In the genomic region with DNA sequence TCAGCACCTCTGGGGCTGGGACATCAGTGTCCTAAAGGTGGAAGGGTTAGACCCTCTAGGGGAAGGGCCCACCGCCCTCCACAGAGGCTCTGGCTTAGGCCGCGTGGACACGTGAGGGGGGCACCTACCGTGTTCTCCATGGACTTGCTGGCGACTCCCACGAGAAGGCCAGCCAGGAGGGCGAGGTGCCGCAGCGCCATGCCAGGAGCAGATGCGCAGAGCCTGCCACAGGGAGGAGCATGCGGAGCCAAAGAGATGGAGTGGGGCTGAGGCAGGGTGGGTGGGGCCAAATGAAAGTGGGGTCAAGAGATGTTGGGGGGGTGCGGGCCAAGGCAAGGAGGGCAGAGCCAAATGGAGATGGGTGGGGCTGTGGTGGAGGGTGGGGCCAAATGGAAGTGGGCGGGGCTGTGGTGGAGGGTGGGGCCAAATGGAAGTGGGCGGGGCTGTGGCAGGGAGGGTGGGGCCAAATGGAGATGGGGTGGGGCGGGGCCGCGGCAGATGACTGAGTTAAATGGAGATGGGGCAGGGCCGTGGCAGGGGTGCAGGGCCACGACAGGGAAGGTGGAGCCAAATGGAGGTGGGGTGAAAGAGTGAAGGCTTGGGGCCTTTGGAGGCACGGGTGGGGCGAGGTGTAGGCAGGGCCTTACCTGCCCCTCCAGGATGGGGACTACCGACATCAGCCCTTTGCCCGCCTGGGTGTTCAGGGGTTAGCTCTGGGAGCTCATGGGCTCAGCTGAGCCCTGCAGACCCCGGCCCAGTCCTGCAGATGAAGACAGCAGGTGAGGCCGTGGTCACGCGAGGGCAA, we compare ENCODE assay signal across 17 cellular contexts. TPM values are rescaled to one million over a fixed set of nuclear protein-coding genes. Genes with fewer than 3 reads are reported as not detected.
DNase-seq lines count a peak whose midpoint lies in the region; ATAC-seq and TF ChIP-seq lines count a peak whose summit lies in the region.
"Had no signal": no experiment of that assay in that cellular context is flagged by ENCODE, and none has a peak within 500 bp of the region (broad histone marks: within the 10 kb centered on the region; RNA-seq: fewer than 3 reads in every experiment).

No MANE protein-coding gene starts in this region.

- no peak overlapping the region for H2BK15ac ChIP-seq in IMR-90 (ENCODE audit: low read depth, low read length)

- H3K36me3 ChIP-seq in IMR-90 (ENCODE audit: control insufficient read depth, insufficient read depth, low read length): no peaks in the 10 kb centered on the region
- H3K36me3 ChIP-seq: left lung had no signal

- no peaks in the 10 kb centered on the region for H3K9me3 Mint-ChIP-seq in activated T-cell treated with anti-CD3 and anti-CD28 coated beads, Interleukin-2, amount 50 U/mL, for 4 hours
- peaks cover 0 to 4% of the 10 kb centered on the region in 2 donors for H3K9me3 Mint-ChIP-seq in stimulated activated naive CD8-positive, alpha-beta T cell treated with anti-CD3 and anti-CD28 coated beads, Interleukin-15, amount 100 ng/mL, for 72 hours
- H3K9me3 Mint-ChIP-seq in effector memory CD8-positive, alpha-beta T cell: no peaks in the 10 kb centered on the region

- no peak overlapping the region for H2BK120ac ChIP-seq in IMR-90 (ENCODE audit: low read depth, low read length)

- 0 out of 2 replicates have a peak, but pooled peaks cover 3% of the 10 kb centered on the region for H3K9me1 ChIP-seq in IMR-90 (ENCODE audit: insufficient read depth, low read length)

- no peak overlapping the region for H3K18ac ChIP-seq in IMR-90 (ENCODE audit: low read depth, low read length)

- H3K27ac Mint-ChIP-seq in stimulated activated naive CD8-positive, alpha-beta T cell treated with anti-CD3 and anti-CD28 coated beads, Interleukin-15, amount 100 ng/mL, for 72 hours: peak overlapping the region in 1 of 2 donors; percentile 82
- no peak overlapping the region for H3K27ac Mint-ChIP-seq in effector memory CD8-positive, alpha-beta T cell
- H3K27ac Mint-ChIP-seq: nephron progenitor cell had no signal

- H3K27ac ChIP-seq in IMR-90 (ENCODE audit: insufficient read depth, low read length): no peak overlapping the region
- H3K27ac ChIP-seq: left lung, stomach had no signal

- peaks cover 3% of the 10 kb centered on the region for H3K36me3 Mint-ChIP-seq in activated T-cell treated with anti-CD3 and anti-CD28 coated beads, Interleukin-2, amount 50 U/mL, for 4 hours (ENCODE audit: insufficient read depth)
- H3K36me3 Mint-ChIP-seq in effector memory CD8-positive, alpha-beta T cell (ENCODE audit: insufficient read depth): no peaks in the 10 kb centered on the region

- peak; percentile 38 to 59 for ATAC-seq in activated T-cell treated with anti-CD3 and anti-CD28 coated beads, Interleukin-2, amount 50 U/mL, for 4 hours
- peak; percentile 24; the same call in 1 of the 2 replicates for ATAC-seq in IMR-90 (ENCODE audit: low read depth)
- peak; percentile 10 for ATAC-seq in stimulated activated naive CD8-positive, alpha-beta T cell treated with anti-CD3 and anti-CD28 coated beads, Interleukin-15, amount 100 ng/mL, for 72 hours
- ATAC-seq in HG02571 (IDR thresholded peaks at IDR 0.05; ENCODE audit: unreplicated experiment): no peak
- no peak for ATAC-seq in effector memory CD8-positive, alpha-beta T cell (replicated peaks)
- ATAC-seq: left lung had no signal

- H3K27me3 ChIP-seq in IMR-90 (ENCODE audit: control insufficient read depth, insufficient read depth, low read length): no peaks in the 10 kb centered on the region
- H3K27me3 ChIP-seq: left lung, stomach had no signal

- no peak overlapping the region for H3K14ac ChIP-seq in IMR-90 (replicated peaks; ENCODE audit: low read depth, low read length)

- TF ChIP-seq CTCF in IMR-90 (conservative IDR thresholded peaks at IDR 0.05; ENCODE audit: low read depth, low read length): no peak

- in situ Hi-C loops in IMR-90 (cut with MboI; ENCODE audit: low sequenced_read_pairs): no loop called here

- no peak overlapping the region for H3K9ac ChIP-seq in IMR-90 (ENCODE audit: low read depth, low read length)

- dilution Hi-C loops in IMR-90 (cut with HindIII; ENCODE audit: low sequenced_read_pairs, unreplicated experiment): no loop called here

- H4K20me1 ChIP-seq in IMR-90 (ENCODE audit: insufficient read depth, low read length): no peaks in the 10 kb centered on the region

- no peak overlapping the region for H2BK20ac ChIP-seq in IMR-90 (ENCODE audit: low read depth, low read length)

- no peak overlapping the region for H2AFZ ChIP-seq in IMR-90 (replicated peaks; ENCODE audit: low read length, poor library complexity)

- 98% methylated on average over 15 of the region's 28 CpGs; no CpG with 5 or more reads in 1 of the 2 experiments for WGBS in IMR-90 (ENCODE audit: extremely low coverage in 2 of 2, insufficient read length in 1 of 2), 2 experiments

- no peak overlapping the region for H2BK5ac ChIP-seq in IMR-90 (ENCODE audit: low read depth, low read length, poor library complexity, severe bottlenecking)

- H2AK9ac ChIP-seq in IMR-90 (replicated peaks; ENCODE audit: low read depth, low read length, poor library complexity): no peak overlapping the region

- intact Hi-C loops in IMR-90 (cut with micrococcal nuclease): no loop called here

- TF ChIP-seq RAD21 in IMR-90 (IDR thresholded peaks at IDR 0.05; ENCODE audit: low read length): no peak

- no peak overlapping the region for H4K8ac ChIP-seq in IMR-90 (ENCODE audit: low read depth in 2 of 2, low read length in 2 of 2)

- DNase-seq in activated T-cell treated with anti-CD3 and anti-CD28 coated beads, Interleukin-2, amount 50 U/mL, for 4 hours: peak; percentile 4
- no peak for DNase-seq in activated T-cell treated with anti-CD3 and anti-CD28 coated beads, Interleukin-2, amount 50 U/mL, for 1 hour
- no peak for DNase-seq in IMR-90
- peak; percentile 36 to 60 for DNase-seq in erythroblast (lab: John Stamatoyannopoulos, UW)
- DNase-seq in stimulated activated naive CD8-positive, alpha-beta T cell treated with anti-CD3 and anti-CD28 coated beads, Interleukin-15, amount 100 ng/mL, for 72 hours: peak in 1 of 2 donors; percentile 28
- DNase-seq in NCI-H2107 treated with DMSO at 0.1 percent for 48 hours (lab: John Stamatoyannopoulos, UW; ENCODE audit: unreplicated experiment): no peak
- no peak for DNase-seq in effector memory CD8-positive, alpha-beta T cell
- DNase-seq: cerebellar nuclear complex, HCEC 1CT, NCI-H1694 treated with DMSO at 0.1 percent for 48 hours, NCI-H524 treated with DMSO at 0.1 percent for 48 hours, nephron progenitor cell, RPMI8226, stomach, T-helper 9 cell had no signal

- no peak overlapping the region for H2AK5ac ChIP-seq in IMR-90 (ENCODE audit: low read depth, low read length)

- H3K9me3 ChIP-seq in IMR-90 (ENCODE audit: control insufficient read depth, insufficient read depth, low read length): no peaks in the 10 kb centered on the region
- H3K9me3 ChIP-seq: left lung, stomach had no signal

- H3K4me3 ChIP-seq in IMR-90 (ENCODE audit: insufficient read depth, low read depth, low read length): no peak overlapping the region
- H3K4me3 ChIP-seq: left lung, stomach had no signal

- H3K4me1 ChIP-seq in IMR-90 (ENCODE audit: control insufficient read depth, insufficient read depth, low read length): no peaks in the 10 kb centered on the region
- H3K4me1 ChIP-seq: left lung, stomach had no signal

- H3K4ac ChIP-seq in IMR-90 (ENCODE audit: low read depth, low read length): no peak overlapping the region

- no TSS peak for BruUV-seq in IMR-90 (replicated peaks; lab: Mats Ljungman, UMichigan)

- H4K91ac ChIP-seq in IMR-90 (ENCODE audit: insufficient read depth, low read depth, low read length): no peak overlapping the region

- CTCF ChIA-PET in IMR-90 (lab: Yijun Ruan, JAX): no interaction called here

- no peak overlapping the region for H3K4me2 ChIP-seq in IMR-90 (ENCODE audit: low read depth, low read length)

- H3K4me1 Mint-ChIP-seq in activated T-cell treated with anti-CD3 and anti-CD28 coated beads, Interleukin-2, amount 50 U/mL, for 4 hours (ENCODE audit: low read depth): peaks cover 4% of the 10 kb centered on the region
- H3K4me1 Mint-ChIP-seq in stimulated activated naive CD8-positive, alpha-beta T cell treated with anti-CD3 and anti-CD28 coated beads, Interleukin-15, amount 100 ng/mL, for 72 hours: peaks cover 21% of the 10 kb centered on the region
- peaks cover 0 to 3% of the 10 kb centered on the region in 2 donors for H3K4me1 Mint-ChIP-seq in effector memory CD8-positive, alpha-beta T cell (ENCODE audit: low read depth in 2 of 2)

- no peak for TF ChIP-seq POLR2A in IMR-90 (IDR thresholded peaks at IDR 0.05; ENCODE audit: low read depth, low read length)
- TF ChIP-seq POLR2A in erythroblast (IDR thresholded peaks at IDR 0.05; ENCODE audit: low read length): no peak

- POLR2A ChIA-PET in IMR-90 (lab: Charles Lee; ENCODE audit: unreplicated experiment): no interaction called here

- no peak overlapping the region for H3K23ac ChIP-seq in IMR-90 (ENCODE audit: low read depth, low read length)

- H3K27me3 Mint-ChIP-seq in activated T-cell treated with anti-CD3 and anti-CD28 coated beads, Interleukin-2, amount 50 U/mL, for 4 hours (ENCODE audit: low read depth): no peaks in the 10 kb centered on the region
- no peaks in the 10 kb centered on the region for H3K27me3 Mint-ChIP-seq in stimulated activated naive CD8-positive, alpha-beta T cell treated with anti-CD3 and anti-CD28 coated beads, Interleukin-15, amount 100 ng/mL, for 72 hours
- no peaks in the 10 kb centered on the region for H3K27me3 Mint-ChIP-seq in effector memory CD8-positive, alpha-beta T cell

- H4K5ac ChIP-seq in IMR-90 (ENCODE audit: low read depth, low read length): no peak overlapping the region

- H3K79me1 ChIP-seq in IMR-90 (ENCODE audit: low read depth in 1 of 2, low read length in 2 of 2): no peaks in the 10 kb centered on the region

- H3K56ac ChIP-seq in IMR-90 (ENCODE audit: extremely low read depth, insufficient read depth, low read length): no peak overlapping the region

- no peak overlapping the region for H3K4me3 Mint-ChIP-seq in activated T-cell treated with anti-CD3 and anti-CD28 coated beads, Interleukin-2, amount 50 U/mL, for 4 hours
- H3K4me3 Mint-ChIP-seq in stimulated activated naive CD8-positive, alpha-beta T cell treated with anti-CD3 and anti-CD28 coated beads, Interleukin-15, amount 100 ng/mL, for 72 hours: peak overlapping the region in 1 of 2 donors; percentile 24
- no peak overlapping the region for H3K4me3 Mint-ChIP-seq in effector memory CD8-positive, alpha-beta T cell
- H3K4me3 Mint-ChIP-seq: nephron progenitor cell had no signal

RNA-seq across cellular contexts. Expression of a gene that starts 17.4 kb away (rescaled TPM):
- under 1 TPM in 1 of 3 donors, not detected in 2; 0.16 TPM for total RNA-seq in activated T-cell treated with anti-CD3 and anti-CD28 coated beads, Interleukin-2, amount 50 U/mL, for 4 hours
- total RNA-seq in IMR-90 (2012; rRNA removed): not detected in 2 replicates
- not detected in 2 replicates for polyA plus RNA-seq in IMR-90 (2012; rRNA removed)
- polyA plus RNA-seq in IMR-90 (2012; cell fraction: cytosol; rRNA removed): not detected in 2 replicates
- polyA plus RNA-seq in IMR-90 (2012; cell fraction: nucleus; rRNA removed; ENCODE audit: low replicate concordance): not detected in 2 replicates

RNA-seq across cellular contexts. Expression of a gene that starts 24.3 kb away (rescaled TPM):
- total RNA-seq in activated T-cell treated with anti-CD3 and anti-CD28 coated beads, Interleukin-2, amount 50 U/mL, for 4 hours: 10 to 100 TPM; 22.3 to 27.6 (median 26.8) TPM
- 2.5 and 2.9 TPM in 2 replicates for total RNA-seq in IMR-90 (2012; rRNA removed)
- 12.6 and 15.5 TPM in 2 replicates for polyA plus RNA-seq in IMR-90 (2012; rRNA removed)
- 8.0 and 11.2 TPM in 2 replicates for polyA plus RNA-seq in IMR-90 (2012; cell fraction: cytosol; rRNA removed)
- 44.8 and 112 TPM in 2 replicates for polyA plus RNA-seq in IMR-90 (2012; cell fraction: nucleus; rRNA removed; ENCODE audit: low replicate concordance)

Comparison
In these comparisons a context has a peak if more than half of its experiments do, and no peak if none do; other contexts are left out.
1. DNase-seq: peak in activated T-cell treated with anti-CD3 and anti-CD28 coated beads, Interleukin-2, amount 50 U/mL, for 4 hours (single experiment) and erythroblast (2 of 2); none in activated T-cell treated with anti-CD3 and anti-CD28 coated beads, Interleukin-2, amount 50 U/mL, for 1 hour (single experiment), IMR-90 (single experiment), NCI-H2107 treated with DMSO at 0.1 percent for 48 hours (single experiment) and effector memory CD8-positive, alpha-beta T cell (0 of 3).
2. ATAC-seq: peak in activated T-cell treated with anti-CD3 and anti-CD28 coated beads, Interleukin-2, amount 50 U/mL, for 4 hours (2 of 2), IMR-90 (single experiment) and stimulated activated naive CD8-positive, alpha-beta T cell treated with anti-CD3 and anti-CD28 coated beads, Interleukin-15, amount 100 ng/mL, for 72 hours (single experiment); none in HG02571 (single experiment) and effector memory CD8-positive, alpha-beta T cell (single experiment).